Comparison of ENCODE assay signal across 1 cellular context in the genomic region with DNA sequence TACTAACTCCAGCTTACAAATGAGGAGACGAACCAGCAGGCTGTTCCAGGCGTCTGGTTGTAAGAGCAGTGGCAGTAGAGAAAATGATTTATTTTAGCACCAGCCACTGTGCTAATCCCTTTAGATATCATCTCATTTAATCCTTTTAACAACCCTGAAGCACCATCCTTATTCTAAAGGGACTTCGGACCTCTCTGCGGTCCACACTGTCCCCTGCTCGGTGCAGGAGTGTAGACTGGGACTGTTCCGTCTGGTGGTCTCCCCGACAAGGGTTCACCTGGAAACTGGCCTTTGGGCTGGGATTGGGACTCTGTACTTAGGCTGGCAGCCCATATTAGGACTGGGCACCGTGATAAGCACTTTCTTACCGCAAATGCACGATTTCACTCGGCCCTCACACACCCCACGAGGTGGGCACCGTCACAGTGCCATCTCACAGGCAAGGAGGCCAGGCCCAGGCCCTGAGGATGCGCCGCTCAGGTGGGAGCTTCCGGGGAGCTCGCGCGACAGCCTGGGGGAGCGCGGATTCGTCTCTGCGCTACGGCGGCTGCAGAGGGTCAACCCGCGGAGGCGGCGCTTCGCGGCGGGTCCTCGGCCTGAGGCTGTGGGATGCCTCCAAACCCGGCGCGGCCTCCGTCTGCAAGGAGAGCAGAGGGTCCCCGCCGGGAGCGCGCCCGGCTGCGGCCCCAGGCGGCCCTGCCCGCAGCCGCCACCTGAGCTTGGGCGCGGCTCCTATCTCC.
TF ChIP-seq lines count a peak whose summit lies in the region.

No MANE protein-coding gene starts in this region.

TF ChIP-seq in K562, 482 proteins besides CTCF, POLR2A, EP300 and RAD21 (continued from another document and continues in another):
- TF ChIP-seq TCF15 (CRISPR knock-in tag; IDR thresholded peaks at IDR 0.05) (peak; percentile 22; the same call in 1 of the 2 replicates), FUS (optimal IDR thresholded peaks at IDR 0.05; ENCODE audit: low read depth, low read length) (peak; percentile 33), PRMT5 (CRISPR knock-in tag; IDR thresholded peaks at IDR 0.05) (no peak), CUX1 (CRISPR knock-in tag; IDR thresholded peaks at IDR 0.05) (0 out of 2 replicates have a peak, but pooled peaks have one; percentile 40), RFX1 (IDR thresholded peaks at IDR 0.05) (no peak), CREB3L1 (IDR thresholded peaks at IDR 0.05; ENCODE audit: borderline replicate concordance, low read depth) (peak; percentile 51; the same call in 1 of the 2 replicates), ETV1 (tag; conservative IDR thresholded peaks at IDR 0.05; ENCODE audit: low read depth) (peak; percentile 71), STAT5A (IDR thresholded peaks at IDR 0.05; ENCODE audit: borderline replicate concordance, low read length) (no peak), HIVEP1 (CRISPR knock-in tag; IDR thresholded peaks at IDR 0.05) (no peak), SMARCC2 (IDR thresholded peaks at IDR 0.05; ENCODE audit: low read depth) (no peak), GABPA (tag; conservative IDR thresholded peaks at IDR 0.05; ENCODE audit: low read depth) (peak; percentile 51), E2F3 (CRISPR knock-in tag; IDR thresholded peaks at IDR 0.05) (no peak), XRCC5 (IDR thresholded peaks at IDR 0.05; ENCODE audit: low read depth, low read length) (peak; percentile 47; the same call in 1 of the 2 replicates), FOXK2 (conservative IDR thresholded peaks at IDR 0.05 in 1 of 2, IDR thresholded peaks at IDR 0.05 in 1 of 2; ENCODE audit: low read depth in 2 of 2) (0 out of 4 replicates have a peak, but pooled peaks of 1 of the 2 experiments have one; percentile 19), HNRNPL (IDR thresholded peaks at IDR 0.05; ENCODE audit: low read depth, low read length) (peak; percentile 51; the same call in 1 of the 2 replicates), RBFOX2 (IDR thresholded peaks at IDR 0.05; ENCODE audit: low read depth, low read length) (peak; percentile 83), ZNF347 (CRISPR knock-in tag; IDR thresholded peaks at IDR 0.05; ENCODE audit: low read depth) (no peak), KDM4B (IDR thresholded peaks at IDR 0.05; ENCODE audit: borderline replicate concordance in 2 of 2, low read depth in 1 of 2) (0 out of 4 replicates have a peak, but pooled peaks of 1 of the 2 experiments have one; percentile 45), EGR1 (conservative IDR thresholded peaks at IDR 0.05) (peak; percentile 26; the same call in 1 of the 2 replicates), CHCHD3 (CRISPR knock-in tag; IDR thresholded peaks at IDR 0.05) (no peak), NR4A1 (CRISPR knock-in tag; IDR thresholded peaks at IDR 0.05) (no peak), NR4A1 (tag; IDR thresholded peaks at IDR 0.05) (peak; percentile 73; the same call in 1 of the 2 replicates), GATAD2A (IDR thresholded peaks at IDR 0.05) (0 out of 2 replicates have a peak, but pooled peaks have one; percentile 40), SUPT5H (IDR thresholded peaks at IDR 0.05) (peak; percentile 72), ATF1 (CRISPR knock-in tag; IDR thresholded peaks at IDR 0.05) (no peak), ATF1 (tag; IDR thresholded peaks at IDR 0.05) (peak; percentile 71), BCLAF1 (IDR thresholded peaks at IDR 0.05; ENCODE audit: borderline replicate concordance in 1 of 2, control insufficient read depth in 1 of 2, low read depth in 2 of 2, low read length in 1 of 2) (no peak), ZNF695 (CRISPR knock-in tag; IDR thresholded peaks at IDR 0.05) (no peak), ZNF217 (CRISPR knock-in tag; IDR thresholded peaks at IDR 0.05) (no peak)
- TF ChIP-seq, protein P1, sequence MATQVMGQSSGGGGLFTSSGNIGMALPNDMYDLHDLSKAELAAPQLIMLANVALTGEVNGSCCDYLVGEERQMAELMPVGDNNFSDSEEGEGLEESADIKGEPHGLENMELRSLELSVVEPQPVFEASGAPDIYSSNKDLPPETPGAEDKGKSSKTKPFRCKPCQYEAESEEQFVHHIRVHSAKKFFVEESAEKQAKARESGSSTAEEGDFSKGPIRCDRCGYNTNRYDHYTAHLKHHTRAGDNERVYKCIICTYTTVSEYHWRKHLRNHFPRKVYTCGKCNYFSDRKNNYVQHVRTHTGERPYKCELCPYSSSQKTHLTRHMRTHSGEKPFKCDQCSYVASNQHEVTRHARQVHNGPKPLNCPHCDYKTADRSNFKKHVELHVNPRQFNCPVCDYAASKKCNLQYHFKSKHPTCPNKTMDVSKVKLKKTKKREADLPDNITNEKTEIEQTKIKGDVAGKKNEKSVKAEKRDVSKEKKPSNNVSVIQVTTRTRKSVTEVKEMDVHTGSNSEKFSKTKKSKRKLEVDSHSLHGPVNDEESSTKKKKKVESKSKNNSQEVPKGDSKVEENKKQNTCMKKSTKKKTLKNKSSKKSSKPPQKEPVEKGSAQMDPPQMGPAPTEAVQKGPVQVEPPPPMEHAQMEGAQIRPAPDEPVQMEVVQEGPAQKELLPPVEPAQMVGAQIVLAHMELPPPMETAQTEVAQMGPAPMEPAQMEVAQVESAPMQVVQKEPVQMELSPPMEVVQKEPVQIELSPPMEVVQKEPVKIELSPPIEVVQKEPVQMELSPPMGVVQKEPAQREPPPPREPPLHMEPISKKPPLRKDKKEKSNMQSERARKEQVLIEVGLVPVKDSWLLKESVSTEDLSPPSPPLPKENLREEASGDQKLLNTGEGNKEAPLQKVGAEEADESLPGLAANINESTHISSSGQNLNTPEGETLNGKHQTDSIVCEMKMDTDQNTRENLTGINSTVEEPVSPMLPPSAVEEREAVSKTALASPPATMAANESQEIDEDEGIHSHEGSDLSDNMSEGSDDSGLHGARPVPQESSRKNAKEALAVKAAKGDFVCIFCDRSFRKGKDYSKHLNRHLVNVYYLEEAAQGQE (CRISPR knock-in tag; IDR thresholded peaks at IDR 0.05; ENCODE audit: low read depth): 0 out of 2 replicates have a peak, but pooled peaks have one; percentile 21
- TF ChIP-seq, protein P2, sequence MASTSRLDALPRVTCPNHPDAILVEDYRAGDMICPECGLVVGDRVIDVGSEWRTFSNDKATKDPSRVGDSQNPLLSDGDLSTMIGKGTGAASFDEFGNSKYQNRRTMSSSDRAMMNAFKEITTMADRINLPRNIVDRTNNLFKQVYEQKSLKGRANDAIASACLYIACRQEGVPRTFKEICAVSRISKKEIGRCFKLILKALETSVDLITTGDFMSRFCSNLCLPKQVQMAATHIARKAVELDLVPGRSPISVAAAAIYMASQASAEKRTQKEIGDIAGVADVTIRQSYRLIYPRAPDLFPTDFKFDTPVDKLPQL (IDR thresholded peaks at IDR 0.05; ENCODE audit: extremely low read depth, insufficient read length): no peak
- TF ChIP-seq, protein P3, sequence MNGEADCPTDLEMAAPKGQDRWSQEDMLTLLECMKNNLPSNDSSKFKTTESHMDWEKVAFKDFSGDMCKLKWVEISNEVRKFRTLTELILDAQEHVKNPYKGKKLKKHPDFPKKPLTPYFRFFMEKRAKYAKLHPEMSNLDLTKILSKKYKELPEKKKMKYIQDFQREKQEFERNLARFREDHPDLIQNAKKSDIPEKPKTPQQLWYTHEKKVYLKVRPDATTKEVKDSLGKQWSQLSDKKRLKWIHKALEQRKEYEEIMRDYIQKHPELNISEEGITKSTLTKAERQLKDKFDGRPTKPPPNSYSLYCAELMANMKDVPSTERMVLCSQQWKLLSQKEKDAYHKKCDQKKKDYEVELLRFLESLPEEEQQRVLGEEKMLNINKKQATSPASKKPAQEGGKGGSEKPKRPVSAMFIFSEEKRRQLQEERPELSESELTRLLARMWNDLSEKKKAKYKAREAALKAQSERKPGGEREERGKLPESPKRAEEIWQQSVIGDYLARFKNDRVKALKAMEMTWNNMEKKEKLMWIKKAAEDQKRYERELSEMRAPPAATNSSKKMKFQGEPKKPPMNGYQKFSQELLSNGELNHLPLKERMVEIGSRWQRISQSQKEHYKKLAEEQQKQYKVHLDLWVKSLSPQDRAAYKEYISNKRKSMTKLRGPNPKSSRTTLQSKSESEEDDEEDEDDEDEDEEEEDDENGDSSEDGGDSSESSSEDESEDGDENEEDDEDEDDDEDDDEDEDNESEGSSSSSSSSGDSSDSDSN (IDR thresholded peaks at IDR 0.05; ENCODE audit: borderline replicate concordance in 1 of 2, low read depth in 2 of 2, low read length in 2 of 2): peak in 1 of 2 experiments; percentile 65; a peak in 1 of 4 replicates
- TF ChIP-seq, protein P4, sequence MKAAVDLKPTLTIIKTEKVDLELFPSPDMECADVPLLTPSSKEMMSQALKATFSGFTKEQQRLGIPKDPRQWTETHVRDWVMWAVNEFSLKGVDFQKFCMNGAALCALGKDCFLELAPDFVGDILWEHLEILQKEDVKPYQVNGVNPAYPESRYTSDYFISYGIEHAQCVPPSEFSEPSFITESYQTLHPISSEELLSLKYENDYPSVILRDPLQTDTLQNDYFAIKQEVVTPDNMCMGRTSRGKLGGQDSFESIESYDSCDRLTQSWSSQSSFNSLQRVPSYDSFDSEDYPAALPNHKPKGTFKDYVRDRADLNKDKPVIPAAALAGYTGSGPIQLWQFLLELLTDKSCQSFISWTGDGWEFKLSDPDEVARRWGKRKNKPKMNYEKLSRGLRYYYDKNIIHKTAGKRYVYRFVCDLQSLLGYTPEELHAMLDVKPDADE (conservative IDR thresholded peaks at IDR 0.05; ENCODE audit: control insufficient read depth, low read depth, low read length): peak; percentile 56; the same call in 1 of the 2 replicates
